In genomic region chr7:2509298-2509906, GRCh38 we compare ENCODE assay signal across 1 cellular context.
TF ChIP-seq lines count a peak whose summit lies in the region.

No MANE protein-coding gene starts in this region.

TF ChIP-seq in H1, 55 proteins besides CTCF, POLR2A, EP300 and RAD21:
- TF ChIP-seq TEAD4 (IDR thresholded peaks at IDR 0.05; ENCODE audit: low read depth, low read length): no peak
